ENCODE assay signal across 27 cellular contexts in genomic region chr7:152571031-152571430, GRCh38.
DNase-seq lines count a peak whose midpoint lies in the region; ATAC-seq lines count a peak whose summit lies in the region.
"Had no signal": no experiment of that assay in that cellular context is flagged by ENCODE, and none has a peak within 500 bp of the region (broad histone marks: within the 10 kb centered on the region; RNA-seq: fewer than 3 reads in every experiment).

No MANE protein-coding gene starts in this region.

- H2BK5ac ChIP-seq in neuronal stem cell (ENCODE audit: low read length) = no peak overlapping the region

- no peaks in the 10 kb centered on the region for H3K36me3 ChIP-seq in neuronal stem cell (replicated peaks in 1 of 2; ENCODE audit: control insufficient read depth in 2 of 2, insufficient read depth in 2 of 2, low read length in 2 of 2)
- H3K36me3 ChIP-seq in GM23248 (ENCODE audit: low read depth) = no peaks in the 10 kb centered on the region
- H3K36me3 ChIP-seq: sigmoid colon had no signal

- H2BK120ac ChIP-seq in neuronal stem cell (ENCODE audit: low read depth, low read length) = no peak overlapping the region

- H3K23ac ChIP-seq in neuronal stem cell (ENCODE audit: low read depth, low read length, poor library complexity) = no peak overlapping the region

- no peak overlapping the region for H3K18ac ChIP-seq in neuronal stem cell (ENCODE audit: low read length)

- no peaks in the 10 kb centered on the region for H3K79me2 ChIP-seq in GM23248 (ENCODE audit: insufficient read depth)
- H3K79me2 ChIP-seq: parathyroid adenoma had no signal

- no peaks in the 10 kb centered on the region for H3K79me1 ChIP-seq in neuronal stem cell (ENCODE audit: low read depth, low read length)

- H3K9ac ChIP-seq in neuronal stem cell (ENCODE audit: low read depth, low read length, poor library complexity) (no peak overlapping the region), GM23248 (no peak overlapping the region)
- H3K9ac ChIP-seq: parathyroid adenoma had no signal

- H3K4me3 ChIP-seq in neuronal stem cell (ENCODE audit: low read length in 2 of 2) (no peak overlapping the region), GM23248 (no peak overlapping the region)
- H3K4me3 ChIP-seq: body of pancreas, GM12878, sigmoid colon had no signal

- H3K27me3 ChIP-seq in neuronal stem cell (ENCODE audit: control insufficient read depth in 3 of 3, insufficient read depth in 3 of 3, low read depth in 1 of 3, low read length in 3 of 3) = no peaks in the 10 kb centered on the region
- H3K27me3 ChIP-seq in GM23248 (replicated peaks; ENCODE audit: insufficient read depth) = no peaks in the 10 kb centered on the region; the same call in 1 of the 2 replicates
- H3K27me3 ChIP-seq: body of pancreas, sigmoid colon had no signal

- H2BK15ac ChIP-seq in neuronal stem cell (ENCODE audit: low read length) = no peak overlapping the region

- H4K91ac ChIP-seq in neuronal stem cell (ENCODE audit: low read depth, low read length, poor library complexity) = no peak overlapping the region

- no peaks in the 10 kb centered on the region for H3F3A ChIP-seq in GM23248 (ENCODE audit: insufficient read depth)

- H3K4me1 ChIP-seq in neuronal stem cell (ENCODE audit: control insufficient read depth in 2 of 2, insufficient read depth in 1 of 2, low read depth in 1 of 2, low read length in 2 of 2) (no peaks in the 10 kb centered on the region), GM23248 (ENCODE audit: insufficient read depth) (no peaks in the 10 kb centered on the region)
- H3K4me1 ChIP-seq: body of pancreas, parathyroid adenoma, sigmoid colon had no signal

- no peak overlapping the region for H3K27ac ChIP-seq in neuronal stem cell (replicated peaks; ENCODE audit: low read length)
- no peak overlapping the region for H3K27ac ChIP-seq in GM23248
- H3K27ac ChIP-seq: body of pancreas, parathyroid adenoma, sigmoid colon had no signal

- no peak overlapping the region for H3K14ac ChIP-seq in neuronal stem cell (ENCODE audit: low read length)

- H3K4ac ChIP-seq in neuronal stem cell (ENCODE audit: low read length) = no peak overlapping the region

- H3K4me2 ChIP-seq in neuronal stem cell (ENCODE audit: insufficient read depth, low read length, poor library complexity, severe bottlenecking) = no peak overlapping the region
- no peak overlapping the region for H3K4me2 ChIP-seq in GM23248 (ENCODE audit: unreplicated experiment)

- H4K20me1 ChIP-seq in GM23248 (ENCODE audit: insufficient read depth) = no peaks in the 10 kb centered on the region

- no peaks in the 10 kb centered on the region for H3K9me3 ChIP-seq in neuronal stem cell (replicated peaks in 1 of 2; ENCODE audit: control insufficient read depth in 2 of 2, insufficient read depth in 1 of 2, low read depth in 1 of 2, low read length in 2 of 2)
- no peaks in the 10 kb centered on the region for H3K9me3 ChIP-seq in GM23248 (ENCODE audit: low read depth)
- H3K9me3 ChIP-seq: body of pancreas, sigmoid colon had no signal

- no peak overlapping the region for H4K8ac ChIP-seq in neuronal stem cell (ENCODE audit: low read depth, low read length)

- H3K9me2 ChIP-seq in GM23248 (ENCODE audit: insufficient read depth) = no peaks in the 10 kb centered on the region

- in situ Hi-C loops in GM23248 (cut with MboI) = no loop called here

- no CpG with 5 or more reads among the region's 7 CpGs for WGBS in neuronal stem cell (ENCODE audit: extremely low coverage in 2 of 2, insufficient read length in 2 of 2, insufficient replicate concordance in 1 of 2), 2 donors
- WGBS in GM23248 (ENCODE audit: low coverage in 1 of 2, low lambda C conversion rate in 2 of 2, missing lambda C conversion rate in 2 of 2), 2 experiments = 53 to 56% methylated on average over 7 of the region's 7 CpGs

- ATAC-seq in HG03135 (IDR thresholded peaks at IDR 0.05; ENCODE audit: unreplicated experiment) (no peak), HG03378 (IDR thresholded peaks at IDR 0.05; ENCODE audit: unreplicated experiment) (no peak), HG02798 (IDR thresholded peaks at IDR 0.05; ENCODE audit: poor library complexity, unreplicated experiment) (no peak)
- ATAC-seq: body of pancreas; GM12878; left ventricle myocardium superior; natural killer cell treated with Interleukin-12 subunit alpha and Interleukin-12 subunit beta and Interleukin-15 and Interleukin-18, amount 100 ng/mL, for 72 hours had no signal

- DNase-seq in D341Med (ENCODE audit: low spot score) (peak; percentile 84), NCI-H1436 (lab: John Stamatoyannopoulos, UW) (peak; percentile 54), NCI-H526 treated with DMSO at 0.1 percent for 48 hours (lab: John Stamatoyannopoulos, UW) (peak; percentile 55), neuronal stem cell (ENCODE audit: low spot score) (no peak), GM23248 (no peak)
- DNase-seq: activated CD4-positive, alpha-beta memory T cell treated with anti-CD3 and anti-CD28 coated beads for 36 hours; activated CD4-positive, CD25-positive, alpha-beta regulatory T cell; activated effector memory CD4-positive, alpha-beta T cell treated with anti-CD3 and anti-CD28 coated beads, Interleukin-2, amount 50 U/mL, for 16 hours; activated T-cell treated with anti-CD3 and anti-CD28 coated beads for 4 hours; body of pancreas; CD4-positive, alpha-beta memory T cell; DMS79; effector CD8-positive, alpha-beta T cell; erythroblast; foreskin melanocyte; HFFc6; hippocampal formation; left ventricle myocardium superior; NCI-H146; NCI-H446 treated with DMSO at 0.1 percent for 48 hours; sigmoid colon had no signal

- H2BK12ac ChIP-seq in neuronal stem cell (ENCODE audit: low read length) = no peak overlapping the region

- H2AK5ac ChIP-seq in neuronal stem cell (ENCODE audit: low read depth, low read length) = no peak overlapping the region

- H2AFZ ChIP-seq in neuronal stem cell (ENCODE audit: low read length) (peak overlapping the region; percentile 59), GM23248 (no peak overlapping the region)
- H2AFZ ChIP-seq: parathyroid adenoma had no signal

Comparison
In these comparisons a context has a peak if more than half of its experiments do, and no peak if none do; other contexts are left out.
1. DNase-seq: peak in D341Med (single experiment), NCI-H1436 (single experiment) and NCI-H526 treated with DMSO at 0.1 percent for 48 hours (single experiment); none in neuronal stem cell (single experiment) and GM23248 (single experiment).